ENCODE assay signal across 9 cellular contexts in genomic region chr7:134513169-134513752, GRCh38. TPM values are rescaled to one million over a fixed set of nuclear protein-coding genes. Genes with fewer than 3 reads are reported as not detected.
DNase-seq lines count a peak whose midpoint lies in the region; ATAC-seq and TF ChIP-seq lines count a peak whose summit lies in the region.
"Had no signal": no experiment of that assay in that cellular context is flagged by ENCODE, and none has a peak within 500 bp of the region (broad histone marks: within the 10 kb centered on the region; RNA-seq: fewer than 3 reads in every experiment).

No MANE protein-coding gene starts in this region.

- ATAC-seq in activated CD8-positive, alpha-beta memory T cell treated with anti-CD3 and anti-CD28 coated beads, Interleukin-2, amount 10 ng/mL, durations not matched to agents 7 days and 5 days = peak; percentile 51
- no peak for ATAC-seq in GM21825 (IDR thresholded peaks at IDR 0.05; ENCODE audit: unreplicated experiment)

- H3K27me3 Mint-ChIP-seq in Calu3 (ENCODE audit: unreplicated experiment) = no peaks in the 10 kb centered on the region
- peaks cover 20% of the 10 kb centered on the region for H3K27me3 Mint-ChIP-seq in activated CD8-positive, alpha-beta memory T cell treated with anti-CD3 and anti-CD28 coated beads, Interleukin-2, amount 10 ng/mL, durations not matched to agents 7 days and 5 days
- peaks cover 2% of the 10 kb centered on the region for H3K27me3 Mint-ChIP-seq in osteocyte (ENCODE audit: unreplicated experiment)

- CTCF ChIA-PET in Calu3 (lab: Charles Lee) = interaction anchor here (1.4 to 5.4 kb wide), 5 partner anchors 14 to 93 kb away, joined by 3 to 62 read pairs (median 9); partner anchors contain the start of gene AKR1B10
- CTCF ChIA-PET in activated CD8-positive, alpha-beta memory T cell treated with anti-CD3 and anti-CD28 coated beads, Interleukin-2, amount 10 ng/mL, durations not matched to agents 7 days and 5 days (lab: Charles Lee) = interaction anchor here (0.7 to 5.4 kb wide), 6 partner anchors 9 to 175 kb away, joined by 3 to 59 read pairs (median 6); partner anchors contain the start of gene AKR1B15

- TF ChIP-seq CTCF in Calu3 (IDR thresholded peaks at IDR 0.05; ENCODE audit: unreplicated experiment) (peak; percentile 77), GM20000 (IDR thresholded peaks at IDR 0.05; ENCODE audit: extremely low read depth, missing control alignments) (peak; percentile 20), fibroblast of pulmonary artery (IDR thresholded peaks at IDR 0.05; ENCODE audit: low read length, missing control alignments) (peak; percentile 77), osteocyte (IDR thresholded peaks at IDR 0.05) (peak; percentile 73)

- no peak overlapping the region for H3K27ac Mint-ChIP-seq in Calu3 (ENCODE audit: unreplicated experiment)
- no peak overlapping the region for H3K27ac Mint-ChIP-seq in activated CD8-positive, alpha-beta memory T cell treated with anti-CD3 and anti-CD28 coated beads, Interleukin-2, amount 10 ng/mL, durations not matched to agents 7 days and 5 days
- no peak overlapping the region for H3K27ac Mint-ChIP-seq in osteocyte (ENCODE audit: unreplicated experiment)

- H3K4me1 Mint-ChIP-seq in Calu3 (ENCODE audit: low read depth, unreplicated experiment) = peaks cover 35% of the 10 kb centered on the region
- H3K4me1 Mint-ChIP-seq in activated CD8-positive, alpha-beta memory T cell treated with anti-CD3 and anti-CD28 coated beads, Interleukin-2, amount 10 ng/mL, durations not matched to agents 7 days and 5 days = peaks cover 8% of the 10 kb centered on the region
- H3K4me1 Mint-ChIP-seq in osteocyte (ENCODE audit: unreplicated experiment) = peaks cover 12% of the 10 kb centered on the region

- no peak overlapping the region for H3K4me3 Mint-ChIP-seq in Calu3 (ENCODE audit: low read depth, unreplicated experiment)
- no peak overlapping the region for H3K4me3 Mint-ChIP-seq in activated CD8-positive, alpha-beta memory T cell treated with anti-CD3 and anti-CD28 coated beads, Interleukin-2, amount 10 ng/mL, durations not matched to agents 7 days and 5 days
- no peak overlapping the region for H3K4me3 Mint-ChIP-seq in osteocyte (ENCODE audit: unreplicated experiment)

- H3K36me3 Mint-ChIP-seq in Calu3 (ENCODE audit: insufficient read depth, unreplicated experiment) (no peaks in the 10 kb centered on the region), osteocyte (ENCODE audit: unreplicated experiment) (no peaks in the 10 kb centered on the region)
- H3K36me3 Mint-ChIP-seq in activated CD8-positive, alpha-beta memory T cell treated with anti-CD3 and anti-CD28 coated beads, Interleukin-2, amount 10 ng/mL, durations not matched to agents 7 days and 5 days = no peaks in the 10 kb centered on the region

- peak; percentile 67 for DNase-seq in Calu3
- DNase-seq in GM20000 (ENCODE audit: low spot score) = peak; percentile 54
- peak; percentile 50 for DNase-seq in NCI-H2171 treated with DMSO at 0.1 percent for 48 hours (lab: John Stamatoyannopoulos, UW)
- DNase-seq in activated CD8-positive, alpha-beta memory T cell treated with anti-CD3 and anti-CD28 coated beads, Interleukin-2, amount 10 ng/mL, durations not matched to agents 7 days and 5 days = peak; percentile 50
- peak; percentile 75 for DNase-seq in fibroblast of pulmonary artery (ENCODE audit: low read depth)
- DNase-seq in osteocyte (ENCODE audit: extremely low spot score, unreplicated experiment) = no peak
- no peak for DNase-seq in OCI-M2 (lab: John Stamatoyannopoulos, UW; ENCODE audit: unreplicated experiment)

- no peak overlapping the region for H3K4me3 ChIP-seq in fibroblast of pulmonary artery (replicated peaks; ENCODE audit: low read depth, low read length)

- intact Hi-C loops in Calu3 (cut with micrococcal nuclease; ENCODE audit: unreplicated experiment) = loop anchor here (1.0 to 10.0 kb wide), 3 partner anchors 32 to 148 kb away; no protein-coding TSS in a partner anchor

- no TSS peak for BruUV-seq in Calu3 (replicated peaks; lab: Mats Ljungman, UMichigan)

- H3K9me3 Mint-ChIP-seq in Calu3 (ENCODE audit: low read depth, unreplicated experiment) (no peaks in the 10 kb centered on the region), osteocyte (ENCODE audit: unreplicated experiment) (no peaks in the 10 kb centered on the region)
- H3K9me3 Mint-ChIP-seq in activated CD8-positive, alpha-beta memory T cell treated with anti-CD3 and anti-CD28 coated beads, Interleukin-2, amount 10 ng/mL, durations not matched to agents 7 days and 5 days (ENCODE audit: low read depth) = no peaks in the 10 kb centered on the region

RNA-seq across cellular contexts. Expression of gene AKR1B10, which starts 14.1 kb away (rescaled TPM):
- 26.4 and 62.5 TPM in 2 replicates for total RNA-seq in Calu3 (2022)
- total RNA-seq in activated CD8-positive, alpha-beta memory T cell treated with anti-CD3 and anti-CD28 coated beads, Interleukin-2, amount 10 ng/mL, durations not matched to agents 7 days and 5 days = not detected
- not detected in 2 replicates for total RNA-seq in osteocyte
- total RNA-seq: T-helper 1 cell treated with Interleukin-12 subunit alpha and Interleukin-12 subunit beta and Interleukin-4 antibody, amounts not matched to agents 30 ng/mL and 1 ng/mL, for 36 hours had no signal

RNA-seq across cellular contexts. Expression of gene AKR1B15, which starts 35.6 kb away (rescaled TPM):
- total RNA-seq in Calu3 (2022) (0.73 and 1.7 TPM in 2 replicates), osteocyte (not detected in 2 replicates)
- total RNA-seq in activated CD8-positive, alpha-beta memory T cell treated with anti-CD3 and anti-CD28 coated beads, Interleukin-2, amount 10 ng/mL, durations not matched to agents 7 days and 5 days = not detected
- total RNA-seq: T-helper 1 cell treated with Interleukin-12 subunit alpha and Interleukin-12 subunit beta and Interleukin-4 antibody, amounts not matched to agents 30 ng/mL and 1 ng/mL, for 36 hours had no signal

RNA-seq across cellular contexts. Expression of gene AKR1B1, which starts 54.4 kb away (rescaled TPM):
- 115 and 139 TPM in 2 replicates for total RNA-seq in Calu3 (2022)
- total RNA-seq in activated CD8-positive, alpha-beta memory T cell treated with anti-CD3 and anti-CD28 coated beads, Interleukin-2, amount 10 ng/mL, durations not matched to agents 7 days and 5 days = 100 to 1,000 TPM in 1 of 2 experiments, 10 to 100 TPM in 1; 96.2 to 113 TPM
- total RNA-seq in osteocyte = 59.4 and 61.8 TPM in 2 replicates

Comparison
In these comparisons a context has a peak if more than half of its experiments do, and no peak if none do; other contexts are left out.
1. DNase-seq: peak in Calu3 (single experiment), GM20000 (single experiment), NCI-H2171 treated with DMSO at 0.1 percent for 48 hours (single experiment), activated CD8-positive, alpha-beta memory T cell treated with anti-CD3 and anti-CD28 coated beads, Interleukin-2, amount 10 ng/mL, durations not matched to agents 7 days and 5 days (single experiment) and fibroblast of pulmonary artery (single experiment); none in osteocyte (single experiment) and OCI-M2 (single experiment).
2. CTCF ChIP-seq: peak in every context shown above with its lines; median percentile 77 in Calu3; 77 in fibroblast of pulmonary artery; 73 in osteocyte; 20 in GM20000.
3. RNA of gene AKR1B10, which starts 14.1 kb away (total RNA-seq): 26.4 to 62.5 TPM in Calu3; not detected in activated CD8-positive, alpha-beta memory T cell treated with anti-CD3 and anti-CD28 coated beads, Interleukin-2, amount 10 ng/mL, durations not matched to agents 7 days and 5 days and not detected in osteocyte; every median in the first group is over 10 times any median in the second.